In genomic region chr3:152556731-152557254, GRCh38 we compare ENCODE assay signal across 9 cellular contexts.
DNase-seq lines count a peak whose midpoint lies in the region; ATAC-seq, FAIRE-seq and TF ChIP-seq lines count a peak whose summit lies in the region.
"Had no signal": no experiment of that assay in that cellular context is flagged by ENCODE, and none has a peak within 500 bp of the region (broad histone marks: within the 10 kb centered on the region; RNA-seq: fewer than 3 reads in every experiment).

No MANE protein-coding gene starts in this region.

- no peak for DNase-seq in activated naive CD4-positive, alpha-beta T cell treated with anti-CD3 and anti-CD28 coated beads, Interleukin-2, amount 10 ng/mL, durations not matched to agents 7 days and 5 days
- peak; percentile 89 for DNase-seq in fibroblast of pulmonary artery (ENCODE audit: low read depth)
- peak; percentile 22 for DNase-seq in small intestine
- no peak for DNase-seq in NCI-H748 treated with DMSO at 0.1 percent for 48 hours (lab: John Stamatoyannopoulos, UW)
- no peak for DNase-seq in nephron progenitor cell
- no peak for DNase-seq in NCI-H1417 treated with DMSO at 0.1 percent for 48 hours (lab: John Stamatoyannopoulos, UW)
- DNase-seq: activated B cell treated with CpG ODN at 0.5 μM for 24 hours had no signal

- CTCF ChIA-PET in activated naive CD4-positive, alpha-beta T cell treated with anti-CD3 and anti-CD28 coated beads, Interleukin-2, amount 10 ng/mL, durations not matched to agents 7 days and 5 days (lab: Charles Lee) = no interaction called here

- no peaks in the 10 kb centered on the region for H3K27me3 ChIP-seq in small intestine (ENCODE audit: control insufficient read depth in 2 of 2, insufficient read depth in 2 of 2, low read length in 2 of 2)

- peak overlapping the region; percentile 16 for H3K27ac Mint-ChIP-seq in activated naive CD4-positive, alpha-beta T cell treated with anti-CD3 and anti-CD28 coated beads, Interleukin-2, amount 50 U/mL, for 24 hours
- H3K27ac Mint-ChIP-seq in activated naive CD4-positive, alpha-beta T cell treated with anti-CD3 and anti-CD28 coated beads, Interleukin-2, amount 10 ng/mL, durations not matched to agents 7 days and 5 days = no peak overlapping the region
- no peak overlapping the region for H3K27ac Mint-ChIP-seq in nephron progenitor cell
- H3K27ac Mint-ChIP-seq: activated B cell treated with CpG ODN at 0.5 μM for 24 hours had no signal

- no peaks in the 10 kb centered on the region for H3K9me3 Mint-ChIP-seq in activated naive CD4-positive, alpha-beta T cell treated with anti-CD3 and anti-CD28 coated beads, Interleukin-2, amount 50 U/mL, for 24 hours
- H3K9me3 Mint-ChIP-seq in activated naive CD4-positive, alpha-beta T cell treated with anti-CD3 and anti-CD28 coated beads, Interleukin-2, amount 10 ng/mL, durations not matched to agents 7 days and 5 days = peaks cover 8% of the 10 kb centered on the region
- H3K9me3 Mint-ChIP-seq in nephron progenitor cell = no peaks in the 10 kb centered on the region

- no peak for FAIRE-seq in small intestine (lab: Jason Lieb, UNC)

- H3K4me1 Mint-ChIP-seq in activated naive CD4-positive, alpha-beta T cell treated with anti-CD3 and anti-CD28 coated beads, Interleukin-2, amount 50 U/mL, for 24 hours = peaks cover 11% of the 10 kb centered on the region
- peaks cover 9% of the 10 kb centered on the region for H3K4me1 Mint-ChIP-seq in activated naive CD4-positive, alpha-beta T cell treated with anti-CD3 and anti-CD28 coated beads, Interleukin-2, amount 10 ng/mL, durations not matched to agents 7 days and 5 days
- no peaks in the 10 kb centered on the region for H3K4me1 Mint-ChIP-seq in nephron progenitor cell
- H3K4me1 Mint-ChIP-seq: activated B cell treated with CpG ODN at 0.5 μM for 24 hours had no signal

- no peak overlapping the region for H3K27ac ChIP-seq in small intestine (ENCODE audit: low read depth in 1 of 2, low read length in 1 of 2)

- H3K36me3 ChIP-seq in small intestine (ENCODE audit: control insufficient read depth in 2 of 2, insufficient read depth in 2 of 2, low read length in 2 of 2) = no peaks in the 10 kb centered on the region

- H3K4me3 Mint-ChIP-seq in activated naive CD4-positive, alpha-beta T cell treated with anti-CD3 and anti-CD28 coated beads, Interleukin-2, amount 50 U/mL, for 24 hours = no peak overlapping the region
- no peak overlapping the region for H3K4me3 Mint-ChIP-seq in activated naive CD4-positive, alpha-beta T cell treated with anti-CD3 and anti-CD28 coated beads, Interleukin-2, amount 10 ng/mL, durations not matched to agents 7 days and 5 days
- H3K4me3 Mint-ChIP-seq in nephron progenitor cell = no peak overlapping the region
- H3K4me3 Mint-ChIP-seq: activated B cell treated with CpG ODN at 0.5 μM for 24 hours had no signal

- peak; percentile 69 for ATAC-seq in HG03521 (IDR thresholded peaks at IDR 0.05; ENCODE audit: unreplicated experiment)

- no peaks in the 10 kb centered on the region for H3K27me3 Mint-ChIP-seq in activated naive CD4-positive, alpha-beta T cell treated with anti-CD3 and anti-CD28 coated beads, Interleukin-2, amount 50 U/mL, for 24 hours
- peaks cover 7% of the 10 kb centered on the region for H3K27me3 Mint-ChIP-seq in activated naive CD4-positive, alpha-beta T cell treated with anti-CD3 and anti-CD28 coated beads, Interleukin-2, amount 10 ng/mL, durations not matched to agents 7 days and 5 days
- H3K27me3 Mint-ChIP-seq in nephron progenitor cell (ENCODE audit: low read depth, poor library complexity) = peaks cover 3% of the 10 kb centered on the region
- H3K27me3 Mint-ChIP-seq: activated B cell treated with CpG ODN at 0.5 μM for 24 hours had no signal

- H3K9me3 ChIP-seq in small intestine (ENCODE audit: control insufficient read depth, low read depth) = no peaks in the 10 kb centered on the region

- H3K4me3 ChIP-seq in fibroblast of pulmonary artery (replicated peaks; ENCODE audit: low read depth, low read length) (no peak overlapping the region), small intestine (ENCODE audit: low read depth in 1 of 2, low read length in 2 of 2) (no peak overlapping the region)

- no peak for TF ChIP-seq CTCF in fibroblast of pulmonary artery (IDR thresholded peaks at IDR 0.05; ENCODE audit: low read length, missing control alignments)
- no peak for TF ChIP-seq CTCF in nephron progenitor cell (IDR thresholded peaks at IDR 0.05)

- peaks cover 0 to 2% of the 10 kb centered on the region in 2 donors for H3K4me1 ChIP-seq in small intestine (ENCODE audit: control insufficient read depth in 2 of 2, insufficient read depth in 1 of 2, low read depth in 1 of 2, low read length in 1 of 2)

- H3K36me3 Mint-ChIP-seq in activated naive CD4-positive, alpha-beta T cell treated with anti-CD3 and anti-CD28 coated beads, Interleukin-2, amount 50 U/mL, for 24 hours = no peaks in the 10 kb centered on the region
- H3K36me3 Mint-ChIP-seq in activated naive CD4-positive, alpha-beta T cell treated with anti-CD3 and anti-CD28 coated beads, Interleukin-2, amount 10 ng/mL, durations not matched to agents 7 days and 5 days = no peaks in the 10 kb centered on the region
- H3K36me3 Mint-ChIP-seq in nephron progenitor cell (ENCODE audit: low read depth) = no peaks in the 10 kb centered on the region

Comparison
In these comparisons a context has a peak if more than half of its experiments do, and no peak if none do; other contexts are left out.
1. DNase-seq: peak in fibroblast of pulmonary artery (single experiment) and small intestine (single experiment); none in activated naive CD4-positive, alpha-beta T cell treated with anti-CD3 and anti-CD28 coated beads, Interleukin-2, amount 10 ng/mL, durations not matched to agents 7 days and 5 days (single experiment), NCI-H748 treated with DMSO at 0.1 percent for 48 hours (single experiment), nephron progenitor cell (single experiment) and NCI-H1417 treated with DMSO at 0.1 percent for 48 hours (single experiment).